ENCODE assay signal across 12 cellular contexts in the genomic region with DNA sequence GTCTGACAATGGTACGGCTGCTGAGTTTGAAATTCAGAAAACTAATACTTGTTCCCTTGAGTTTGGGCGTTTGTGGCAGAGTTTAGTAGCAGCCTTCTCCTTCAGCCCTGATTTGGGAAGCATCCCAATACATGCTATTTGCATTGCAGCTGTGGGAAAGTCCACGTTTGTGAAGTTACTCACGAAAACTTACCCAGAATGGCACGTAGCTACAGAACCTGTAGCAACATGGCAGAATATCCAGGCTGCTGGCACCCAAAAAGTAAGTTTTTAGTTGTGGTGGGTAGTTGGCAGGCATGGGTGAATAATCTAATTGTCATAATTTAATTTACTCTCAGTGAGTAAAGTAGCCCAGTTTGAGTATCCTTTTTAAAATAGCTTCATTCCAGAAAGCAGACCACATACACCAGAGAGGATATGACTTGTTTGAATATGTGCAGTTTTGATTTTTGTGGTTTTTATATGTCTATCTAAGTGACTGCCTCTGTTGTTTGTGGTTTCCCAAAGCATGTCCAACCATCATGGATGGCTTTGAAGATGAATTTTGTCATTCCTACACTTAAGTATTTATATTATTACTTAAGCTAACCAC. TPM values are rescaled to one million over a fixed set of nuclear protein-coding genes. Genes with fewer than 3 reads are reported as not detected.
DNase-seq lines count a peak whose midpoint lies in the region; ATAC-seq and TF ChIP-seq lines count a peak whose summit lies in the region.
"Had no signal": no experiment of that assay in that cellular context is flagged by ENCODE, and none has a peak within 500 bp of the region (broad histone marks: within the 10 kb centered on the region; RNA-seq: fewer than 3 reads in every experiment).

No MANE protein-coding gene starts in this region.

- H2AFZ ChIP-seq in PC-3 (ENCODE audit: low read length) (no peak overlapping the region), osteoblast (ENCODE audit: low read length) (no peak overlapping the region)

- intact Hi-C loops in PC-3 (cut with micrococcal nuclease), result loop anchor here (5.0 kb wide), 2 partner anchors 43 to 87 kb away; partner anchors contain the start of gene TET3

- H3K4me2 ChIP-seq in PC-3 (ENCODE audit: low read length) (0 out of 2 replicates have a peak overlapping the region, but pooled peaks have one; percentile 21), osteoblast (ENCODE audit: insufficient read depth, low read length) (peak overlapping the region; percentile 22)

- H3K9ac ChIP-seq in PC-3 (ENCODE audit: low read length), result no peak overlapping the region

- no peak for TF ChIP-seq CTCF in PC-3 (conservative IDR thresholded peaks at IDR 0.05; ENCODE audit: low read depth, low read length)
- no peak for TF ChIP-seq CTCF in chondrocyte (IDR thresholded peaks at IDR 0.05)
- no peak for TF ChIP-seq CTCF in osteoblast (IDR thresholded peaks at IDR 0.05; ENCODE audit: extremely low read depth, low read depth, low read length)

- BruUV-seq in PC-3 (replicated peaks; lab: Mats Ljungman, UMichigan), result no TSS peak

- no peak overlapping the region for H3K4me3 Mint-ChIP-seq in CD8-positive, alpha-beta memory T cell
- H3K4me3 Mint-ChIP-seq in chondrocyte (ENCODE audit: unreplicated experiment), result no peak overlapping the region
- H3K4me3 Mint-ChIP-seq: activated CD4-positive, alpha-beta T cell treated with anti-CD3 and anti-CD28 coated beads, Interleukin-2, amount 10 ng/mL, durations not matched to agents 24 days and 14 days; naive B cell had no signal

- DNase-seq in CD8-positive, alpha-beta memory T cell, result peak in 1 of 5 donors; percentile 29
- DNase-seq in PC-3, result peak; percentile 51
- no peak for DNase-seq in chondrocyte (ENCODE audit: low spot score)
- DNase-seq in osteoblast (ENCODE audit: insufficient read length, low spot score, missing footprints), result no peak
- DNase-seq in OCI-M1 (lab: John Stamatoyannopoulos, UW), result no peak
- DNase-seq: naive B cell, NCI-H2171 treated with DMSO at 0.1 percent for 48 hours, SHP77 treated with DMSO at 0.1 percent for 48 hours had no signal

- peaks cover 14% of the 10 kb centered on the region for H3K36me3 ChIP-seq in CD8-positive, alpha-beta memory T cell (ENCODE audit: insufficient read depth, low read length)
- H3K36me3 ChIP-seq in PC-3 (ENCODE audit: low read depth, low read length) (peaks cover 13% of the 10 kb centered on the region), osteoblast (ENCODE audit: insufficient read depth, low read length) (peaks cover 17% of the 10 kb centered on the region)

- H3K27ac Mint-ChIP-seq in CD8-positive, alpha-beta memory T cell, result peak overlapping the region in 7 of 8 donors; percentile 20 to 79 (median 59)
- peak overlapping the region; percentile 75 for H3K27ac Mint-ChIP-seq in chondrocyte (ENCODE audit: unreplicated experiment)

- CTCF ChIA-PET in CD8-positive, alpha-beta memory T cell (lab: Charles Lee), result no interaction called here
- CTCF ChIA-PET in PC-3 (lab: Charles Lee), result interaction anchor here (1.2 to 1.5 kb wide), 2 partner anchors 49 to 112 kb away, joined by 4 to 7 read pairs; no protein-coding TSS in a partner anchor

- H4K20me1 ChIP-seq in PC-3 (ENCODE audit: low read length), result peaks cover 16% of the 10 kb centered on the region; the same call in 1 of the 2 replicates
- H4K20me1 ChIP-seq in osteoblast (ENCODE audit: insufficient read depth, low read length), result peaks cover 90% of the 10 kb centered on the region

- no peaks in the 10 kb centered on the region for H3F3A ChIP-seq in PC-3 (ENCODE audit: low read length, unreplicated experiment)

- no peak overlapping the region for H3K4me3 ChIP-seq in CD8-positive, alpha-beta memory T cell (ENCODE audit: low read length)
- no peak overlapping the region for H3K4me3 ChIP-seq in PC-3 (ENCODE audit: low read length)
- no peak overlapping the region for H3K4me3 ChIP-seq in osteoblast (ENCODE audit: insufficient read depth, low read length)
- H3K4me3 ChIP-seq: stomach had no signal

- H3K27me3 ChIP-seq in CD8-positive, alpha-beta memory T cell (ENCODE audit: insufficient read depth, low read length, poor library complexity, severe bottlenecking), result no peaks in the 10 kb centered on the region
- H3K27me3 ChIP-seq in PC-3 (ENCODE audit: low read length) (no peaks in the 10 kb centered on the region), osteoblast (ENCODE audit: insufficient read depth, low read length) (no peaks in the 10 kb centered on the region)
- H3K27me3 ChIP-seq: stomach had no signal

- H3K9me3 ChIP-seq in CD8-positive, alpha-beta memory T cell (ENCODE audit: low read length), result no peaks in the 10 kb centered on the region
- H3K9me3 ChIP-seq in PC-3 (ENCODE audit: low read length) (no peaks in the 10 kb centered on the region), osteoblast (ENCODE audit: low read depth, low read length) (no peaks in the 10 kb centered on the region)
- H3K9me3 ChIP-seq: stomach had no signal

- H3K9me3 Mint-ChIP-seq in CD8-positive, alpha-beta memory T cell, result no peaks in the 10 kb centered on the region
- no peaks in the 10 kb centered on the region for H3K9me3 Mint-ChIP-seq in chondrocyte (ENCODE audit: low read depth)
- H3K9me3 Mint-ChIP-seq: activated CD4-positive, alpha-beta T cell treated with anti-CD3 and anti-CD28 coated beads, Interleukin-2, amount 10 ng/mL, durations not matched to agents 24 days and 14 days; naive B cell had no signal

- H3K4me1 Mint-ChIP-seq in CD8-positive, alpha-beta memory T cell, result peaks cover 72 to 88% (median 82%) of the 10 kb centered on the region in 3 donors
- peaks cover 49% of the 10 kb centered on the region for H3K4me1 Mint-ChIP-seq in chondrocyte (ENCODE audit: low read depth)

- ATAC-seq in PC-3 (peak; percentile 75), GM19351 (IDR thresholded peaks at IDR 0.05; ENCODE audit: unreplicated experiment) (no peak), GM19455 (IDR thresholded peaks at IDR 0.05; ENCODE audit: unreplicated experiment) (no peak)

- H3K27me3 Mint-ChIP-seq in CD8-positive, alpha-beta memory T cell, result no peaks in the 10 kb centered on the region
- no peaks in the 10 kb centered on the region for H3K27me3 Mint-ChIP-seq in chondrocyte (ENCODE audit: low read depth)
- H3K27me3 Mint-ChIP-seq: activated CD4-positive, alpha-beta T cell treated with anti-CD3 and anti-CD28 coated beads, Interleukin-2, amount 10 ng/mL, durations not matched to agents 24 days and 14 days; naive B cell had no signal

- peaks cover 89% of the 10 kb centered on the region for H3K79me2 ChIP-seq in PC-3 (ENCODE audit: low read length)
- H3K79me2 ChIP-seq in osteoblast (ENCODE audit: insufficient read depth, low read length), result peaks cover 73% of the 10 kb centered on the region

- no peak overlapping the region for H3K27ac ChIP-seq in CD8-positive, alpha-beta memory T cell (ENCODE audit: low read depth, low read length)
- peak overlapping the region; percentile 33 for H3K27ac ChIP-seq in PC-3 (ENCODE audit: low read length)
- peak overlapping the region; percentile 45 for H3K27ac ChIP-seq in osteoblast (ENCODE audit: low read depth, low read length)
- H3K27ac ChIP-seq: stomach had no signal

- H3K36me3 Mint-ChIP-seq in CD8-positive, alpha-beta memory T cell, result peaks cover 0 to 68% (median 17%) of the 10 kb centered on the region in 3 donors
- peaks cover 8% of the 10 kb centered on the region for H3K36me3 Mint-ChIP-seq in chondrocyte (ENCODE audit: low read depth)

- no peaks in the 10 kb centered on the region for H3K9me2 ChIP-seq in PC-3 (replicated peaks; ENCODE audit: low read length)

- peaks cover 37% of the 10 kb centered on the region for H3K4me1 ChIP-seq in CD8-positive, alpha-beta memory T cell (ENCODE audit: insufficient read depth, low read length)
- H3K4me1 ChIP-seq in PC-3 (ENCODE audit: insufficient read depth, low read length) (peaks cover 23% of the 10 kb centered on the region), osteoblast (ENCODE audit: insufficient read depth, low read length) (peaks cover 31% of the 10 kb centered on the region)

- POLR2A ChIA-PET in CD8-positive, alpha-beta memory T cell (lab: Charles Lee), result no interaction called here
- POLR2A ChIA-PET in PC-3 (lab: Charles Lee; ENCODE audit: unreplicated experiment), result no interaction called here

RNA-seq across cellular contexts. Expression of gene DGUOK, which starts 12.2 kb away (rescaled TPM):
- total RNA-seq in CD8-positive, alpha-beta memory T cell, result 10 to 100 TPM; 96.6 to 98.8 TPM
- 188 TPM for polyA plus RNA-seq in CD8-positive, alpha-beta memory T cell
- total RNA-seq in PC-3 (2014; rRNA removed) (42.2 and 61.3 TPM in 2 replicates), chondrocyte (58.1 to 60.8 TPM (median 58.9 TPM) in 3 replicates), osteoblast (40.7 and 46.0 TPM in 2 replicates)

RNA-seq across cellular contexts. Expression of gene TET3, which starts 45.9 kb away (rescaled TPM):
- 10 to 100 TPM; 19.9 to 20.5 TPM for total RNA-seq in CD8-positive, alpha-beta memory T cell
- polyA plus RNA-seq in CD8-positive, alpha-beta memory T cell, result 0.78 TPM
- total RNA-seq in PC-3 (2014; rRNA removed) (6.1 and 10.1 TPM in 2 replicates), chondrocyte (13.1 to 32.2 TPM (median 31.8 TPM) in 3 replicates), osteoblast (4.7 and 8.0 TPM in 2 replicates)

RNA-seq across cellular contexts. Expression of gene ACTG2, which starts 46.0 kb away (rescaled TPM):
- total RNA-seq in CD8-positive, alpha-beta memory T cell, result not detected
- not detected for polyA plus RNA-seq in CD8-positive, alpha-beta memory T cell
- total RNA-seq in PC-3 (2014; rRNA removed) (1.6 and 3.8 TPM in 2 replicates), chondrocyte (173 to 1,480 TPM (median 1,439 TPM) in 3 replicates), osteoblast (0.72 TPM in 1 of 2 replicates, not detected in the other)
- total RNA-seq: activated CD4-positive, alpha-beta T cell treated with anti-CD3 and anti-CD28 coated beads, Interleukin-2, amount 10 ng/mL, durations not matched to agents 24 days and 14 days had no signal

Comparison
In these comparisons a context has a peak if more than half of its experiments do, and no peak if none do; other contexts are left out.
1. RNA of gene ACTG2, which starts 46.0 kb away (total RNA-seq): 173 to 1,480 TPM in chondrocyte; 1.6 to 3.8 TPM in PC-3, 0.72 TPM in osteoblast and not detected in CD8-positive, alpha-beta memory T cell; every median in the first group is over 10 times any median in the second.